ENCODE assay signal across 1 cellular context in genomic region chr2:235544687-235544965, GRCh38.
TF ChIP-seq lines count a peak whose summit lies in the region.

No MANE protein-coding gene starts in this region.

TF ChIP-seq in H1, 55 proteins besides CTCF, POLR2A, EP300 and RAD21 (continued from another document):
- TF ChIP-seq, protein P1, sequence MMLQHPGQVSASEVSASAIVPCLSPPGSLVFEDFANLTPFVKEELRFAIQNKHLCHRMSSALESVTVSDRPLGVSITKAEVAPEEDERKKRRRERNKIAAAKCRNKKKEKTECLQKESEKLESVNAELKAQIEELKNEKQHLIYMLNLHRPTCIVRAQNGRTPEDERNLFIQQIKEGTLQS (IDR thresholded peaks at IDR 0.05; ENCODE audit: insufficient read depth, low read depth, low read length) = no peak
- TF ChIP-seq CHD1 (IDR thresholded peaks at IDR 0.05; ENCODE audit: low read depth, low read length) (no peak), SRF (IDR thresholded peaks at IDR 0.05; ENCODE audit: low read depth, low read length) (no peak), HDAC2 (IDR thresholded peaks at IDR 0.05; ENCODE audit: borderline replicate concordance in 1 of 2, low read depth in 2 of 2, low read length in 2 of 2) (no peak), RBBP5 (IDR thresholded peaks at IDR 0.05; ENCODE audit: borderline replicate concordance, low read depth, low read length) (no peak), FOSL1 (IDR thresholded peaks at IDR 0.05; ENCODE audit: insufficient read depth, low read depth, low read length) (no peak), SIRT6 (IDR thresholded peaks at IDR 0.05; ENCODE audit: low read length) (no peak), USF2 (IDR thresholded peaks at IDR 0.05; ENCODE audit: low read length) (no peak), SIX5 (IDR thresholded peaks at IDR 0.05; ENCODE audit: low read depth, low read length) (no peak), ASH2L (IDR thresholded peaks at IDR 0.05; ENCODE audit: low read length) (no peak), KDM4A (IDR thresholded peaks at IDR 0.05; ENCODE audit: low read depth, low read length, severe bottlenecking) (no peak), RNF2 (IDR thresholded peaks at IDR 0.05; ENCODE audit: borderline replicate concordance, low read depth, low read length, missing control alignments, poor library complexity, severe bottlenecking) (no peak), TAF1 (IDR thresholded peaks at IDR 0.05; ENCODE audit: low read depth, low read length) (no peak), MAFK (IDR thresholded peaks at IDR 0.05; ENCODE audit: low read depth, low read length) (no peak)
- TF ChIP-seq, protein P2, sequence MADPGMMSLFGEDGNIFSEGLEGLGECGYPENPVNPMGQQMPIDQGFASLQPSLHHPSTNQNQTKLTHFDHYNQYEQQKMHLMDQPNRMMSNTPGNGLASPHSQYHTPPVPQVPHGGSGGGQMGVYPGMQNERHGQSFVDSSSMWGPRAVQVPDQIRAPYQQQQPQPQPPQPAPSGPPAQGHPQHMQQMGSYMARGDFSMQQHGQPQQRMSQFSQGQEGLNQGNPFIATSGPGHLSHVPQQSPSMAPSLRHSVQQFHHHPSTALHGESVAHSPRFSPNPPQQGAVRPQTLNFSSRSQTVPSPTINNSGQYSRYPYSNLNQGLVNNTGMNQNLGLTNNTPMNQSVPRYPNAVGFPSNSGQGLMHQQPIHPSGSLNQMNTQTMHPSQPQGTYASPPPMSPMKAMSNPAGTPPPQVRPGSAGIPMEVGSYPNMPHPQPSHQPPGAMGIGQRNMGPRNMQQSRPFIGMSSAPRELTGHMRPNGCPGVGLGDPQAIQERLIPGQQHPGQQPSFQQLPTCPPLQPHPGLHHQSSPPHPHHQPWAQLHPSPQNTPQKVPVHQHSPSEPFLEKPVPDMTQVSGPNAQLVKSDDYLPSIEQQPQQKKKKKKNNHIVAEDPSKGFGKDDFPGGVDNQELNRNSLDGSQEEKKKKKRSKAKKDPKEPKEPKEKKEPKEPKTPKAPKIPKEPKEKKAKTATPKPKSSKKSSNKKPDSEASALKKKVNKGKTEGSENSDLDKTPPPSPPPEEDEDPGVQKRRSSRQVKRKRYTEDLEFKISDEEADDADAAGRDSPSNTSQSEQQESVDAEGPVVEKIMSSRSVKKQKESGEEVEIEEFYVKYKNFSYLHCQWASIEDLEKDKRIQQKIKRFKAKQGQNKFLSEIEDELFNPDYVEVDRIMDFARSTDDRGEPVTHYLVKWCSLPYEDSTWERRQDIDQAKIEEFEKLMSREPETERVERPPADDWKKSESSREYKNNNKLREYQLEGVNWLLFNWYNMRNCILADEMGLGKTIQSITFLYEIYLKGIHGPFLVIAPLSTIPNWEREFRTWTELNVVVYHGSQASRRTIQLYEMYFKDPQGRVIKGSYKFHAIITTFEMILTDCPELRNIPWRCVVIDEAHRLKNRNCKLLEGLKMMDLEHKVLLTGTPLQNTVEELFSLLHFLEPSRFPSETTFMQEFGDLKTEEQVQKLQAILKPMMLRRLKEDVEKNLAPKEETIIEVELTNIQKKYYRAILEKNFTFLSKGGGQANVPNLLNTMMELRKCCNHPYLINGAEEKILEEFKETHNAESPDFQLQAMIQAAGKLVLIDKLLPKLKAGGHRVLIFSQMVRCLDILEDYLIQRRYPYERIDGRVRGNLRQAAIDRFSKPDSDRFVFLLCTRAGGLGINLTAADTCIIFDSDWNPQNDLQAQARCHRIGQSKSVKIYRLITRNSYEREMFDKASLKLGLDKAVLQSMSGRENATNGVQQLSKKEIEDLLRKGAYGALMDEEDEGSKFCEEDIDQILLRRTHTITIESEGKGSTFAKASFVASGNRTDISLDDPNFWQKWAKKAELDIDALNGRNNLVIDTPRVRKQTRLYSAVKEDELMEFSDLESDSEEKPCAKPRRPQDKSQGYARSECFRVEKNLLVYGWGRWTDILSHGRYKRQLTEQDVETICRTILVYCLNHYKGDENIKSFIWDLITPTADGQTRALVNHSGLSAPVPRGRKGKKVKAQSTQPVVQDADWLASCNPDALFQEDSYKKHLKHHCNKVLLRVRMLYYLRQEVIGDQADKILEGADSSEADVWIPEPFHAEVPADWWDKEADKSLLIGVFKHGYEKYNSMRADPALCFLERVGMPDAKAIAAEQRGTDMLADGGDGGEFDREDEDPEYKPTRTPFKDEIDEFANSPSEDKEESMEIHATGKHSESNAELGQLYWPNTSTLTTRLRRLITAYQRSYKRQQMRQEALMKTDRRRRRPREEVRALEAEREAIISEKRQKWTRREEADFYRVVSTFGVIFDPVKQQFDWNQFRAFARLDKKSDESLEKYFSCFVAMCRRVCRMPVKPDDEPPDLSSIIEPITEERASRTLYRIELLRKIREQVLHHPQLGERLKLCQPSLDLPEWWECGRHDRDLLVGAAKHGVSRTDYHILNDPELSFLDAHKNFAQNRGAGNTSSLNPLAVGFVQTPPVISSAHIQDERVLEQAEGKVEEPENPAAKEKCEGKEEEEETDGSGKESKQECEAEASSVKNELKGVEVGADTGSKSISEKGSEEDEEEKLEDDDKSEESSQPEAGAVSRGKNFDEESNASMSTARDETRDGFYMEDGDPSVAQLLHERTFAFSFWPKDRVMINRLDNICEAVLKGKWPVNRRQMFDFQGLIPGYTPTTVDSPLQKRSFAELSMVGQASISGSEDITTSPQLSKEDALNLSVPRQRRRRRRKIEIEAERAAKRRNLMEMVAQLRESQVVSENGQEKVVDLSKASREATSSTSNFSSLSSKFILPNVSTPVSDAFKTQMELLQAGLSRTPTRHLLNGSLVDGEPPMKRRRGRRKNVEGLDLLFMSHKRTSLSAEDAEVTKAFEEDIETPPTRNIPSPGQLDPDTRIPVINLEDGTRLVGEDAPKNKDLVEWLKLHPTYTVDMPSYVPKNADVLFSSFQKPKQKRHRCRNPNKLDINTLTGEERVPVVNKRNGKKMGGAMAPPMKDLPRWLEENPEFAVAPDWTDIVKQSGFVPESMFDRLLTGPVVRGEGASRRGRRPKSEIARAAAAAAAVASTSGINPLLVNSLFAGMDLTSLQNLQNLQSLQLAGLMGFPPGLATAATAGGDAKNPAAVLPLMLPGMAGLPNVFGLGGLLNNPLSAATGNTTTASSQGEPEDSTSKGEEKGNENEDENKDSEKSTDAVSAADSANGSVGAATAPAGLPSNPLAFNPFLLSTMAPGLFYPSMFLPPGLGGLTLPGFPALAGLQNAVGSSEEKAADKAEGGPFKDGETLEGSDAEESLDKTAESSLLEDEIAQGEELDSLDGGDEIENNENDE (IDR thresholded peaks at IDR 0.05; ENCODE audit: insufficient replicate concordance, low read length) = no peak
